17 cellular contexts compared by ENCODE assay signal in the genomic region with DNA sequence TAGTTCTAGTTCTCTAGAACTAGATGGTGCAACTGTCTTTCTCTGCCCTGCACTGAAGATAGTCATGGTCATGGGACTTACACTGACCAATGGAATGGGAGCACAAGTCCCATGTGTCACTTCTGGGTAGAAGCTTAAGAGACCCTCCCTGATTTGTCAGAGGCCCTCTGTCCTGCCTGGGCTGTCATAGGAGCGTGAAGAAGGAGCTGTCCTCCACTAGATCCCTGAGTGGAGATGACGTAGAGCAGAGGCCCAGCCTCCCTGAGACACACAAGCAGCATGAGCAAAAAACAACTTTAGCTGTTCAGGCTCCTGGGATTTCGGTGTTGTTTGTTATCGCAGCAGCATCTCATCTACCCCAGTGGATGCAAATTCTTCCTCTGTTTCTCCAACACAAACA.
A peak's percentile ranks its signal among the peaks of the same experiment; 100 is the strongest.
DNase-seq lines count a peak whose midpoint lies in the region; ATAC-seq, FAIRE-seq and TF ChIP-seq lines count a peak whose summit lies in the region.
"Had no signal": no experiment of that assay in that cellular context is flagged by ENCODE, and none has a peak within 500 bp of the region (broad histone marks: within the 10 kb centered on the region; RNA-seq: fewer than 3 reads in every experiment).

No MANE protein-coding gene starts in this region.

- H2AFZ ChIP-seq in DND-41 (ENCODE audit: low read depth, low read length) (0 out of 2 replicates have a peak overlapping the region, but pooled peaks have one; percentile 4), H1 (ENCODE audit: low read length) (no peak overlapping the region), mesenchymal stem cell (ENCODE audit: low read depth, low read length) (no peak overlapping the region)

- H3K4ac ChIP-seq in H1 (replicated peaks; ENCODE audit: insufficient read length, low read depth, low read length) (no peak overlapping the region), mesenchymal stem cell (ENCODE audit: low read depth in 1 of 2, low read length in 2 of 2) (no peak overlapping the region)

- H3K18ac ChIP-seq in H1 (ENCODE audit: extremely low read depth, low read length) (no peak overlapping the region), mesenchymal stem cell (ENCODE audit: low read depth in 1 of 2, low read length in 2 of 2) (no peak overlapping the region)

- H3K36me3 ChIP-seq in DND-41 (ENCODE audit: insufficient read depth, low read length): no peaks in the 10 kb centered on the region
- H3K36me3 ChIP-seq in H1 (ENCODE audit: control insufficient read depth in 2 of 4, insufficient read depth in 4 of 4, low read length in 3 of 4): no peaks in the 10 kb centered on the region
- H3K36me3 ChIP-seq in mesenchymal stem cell (ENCODE audit: control insufficient read depth in 1 of 2, insufficient read depth in 2 of 2, low read depth in 1 of 2, low read length in 2 of 2): no peaks in the 10 kb centered on the region
- H3K36me3 ChIP-seq: BLaER1, HAP-1 had no signal

- WGBS in H1 (ENCODE audit: extremely low coverage in 1 of 2, insufficient coverage in 1 of 2, insufficient read length in 1 of 2, insufficient replicate concordance in 2 of 2, low coverage in 1 of 2, low lambda C conversion rate in 2 of 2, missing lambda C conversion rate in 1 of 2), 2 experiments: 92% methylated on average over 4 of the region's 4 CpGs; no CpG with 5 or more reads in 1 of the 2 experiments
- WGBS in mesenchymal stem cell: 82% methylated on average over 4 of the region's 4 CpGs

- H3K4me2 ChIP-seq in DND-41 (ENCODE audit: insufficient read depth, low read length) (no peak overlapping the region), H1 (ENCODE audit: insufficient read depth in 1 of 2, low read depth in 2 of 2, low read length in 2 of 2) (no peak overlapping the region), mesenchymal stem cell (ENCODE audit: low read length, poor library complexity, severe bottlenecking) (no peak overlapping the region)
- H3K4me2 ChIP-seq: BLaER1 had no signal

- POLR2A ChIA-PET in H1 (lab: Charles Lee; ENCODE audit: partially characterized antibody): no interaction called here

- H3K79me2 ChIP-seq in DND-41 (ENCODE audit: insufficient read depth, low read length) (no peaks in the 10 kb centered on the region), H1 (ENCODE audit: control insufficient read depth in 1 of 2, insufficient read depth in 2 of 2, low read length in 2 of 2) (no peaks in the 10 kb centered on the region)

- H3K23me2 ChIP-seq in H1 (ENCODE audit: low read depth, low read length): no peaks in the 10 kb centered on the region

- H4K20me1 ChIP-seq in DND-41 (ENCODE audit: insufficient read depth, low read length): no peaks in the 10 kb centered on the region
- H4K20me1 ChIP-seq in H1 (replicated peaks in 1 of 2; ENCODE audit: control insufficient read depth in 1 of 2, insufficient read depth in 2 of 2, low read length in 2 of 2): no peaks in the 10 kb centered on the region
- H4K20me1 ChIP-seq: BLaER1 had no signal

- H3K23ac ChIP-seq in H1 (ENCODE audit: insufficient read length): no peak overlapping the region
- H3K23ac ChIP-seq in mesenchymal stem cell (ENCODE audit: low read length in 2 of 2): no peak overlapping the region

- H2BK12ac ChIP-seq in H1 (ENCODE audit: low read depth, low read length): no peak overlapping the region
- H2BK12ac ChIP-seq in mesenchymal stem cell (ENCODE audit: low read length in 2 of 2): no peak overlapping the region

- FAIRE-seq in H1 (lab: Jason Lieb, UNC): no peak
- FAIRE-seq: G401.6, GM12891 had no signal

- H3K27me3 ChIP-seq in DND-41 (ENCODE audit: insufficient read depth, low read length, poor library complexity): no peaks in the 10 kb centered on the region
- H3K27me3 ChIP-seq in H1 (replicated peaks in 1 of 4; ENCODE audit: control insufficient read depth in 3 of 4, extremely low read depth in 1 of 4, insufficient read depth in 3 of 4, low read length in 3 of 4): no peaks in the 10 kb centered on the region; a peak in 1 of 7 replicates
- H3K27me3 ChIP-seq in mesenchymal stem cell (ENCODE audit: control insufficient read depth in 1 of 2, insufficient read depth in 1 of 2, low read length in 2 of 2): peaks cover 49 to 68% of the 10 kb centered on the region in 2 experiments
- H3K27me3 ChIP-seq: BLaER1 had no signal

- TF ChIP-seq RAD21 in H1 (IDR thresholded peaks at IDR 0.05 in 1 of 2, conservative IDR thresholded peaks at IDR 0.05 in 1 of 2; ENCODE audit: low read depth in 2 of 2, low read length in 2 of 2): no peak

- H2BK120ac ChIP-seq in H1 (replicated peaks; ENCODE audit: low read depth, low read length) (peak overlapping the region; percentile 13), mesenchymal stem cell (ENCODE audit: low read depth, low read length) (no peak overlapping the region)

- H3K56ac ChIP-seq in H1 (replicated peaks; ENCODE audit: insufficient read length, low read depth, low read length): no peak overlapping the region

- no peak overlapping the region for H2BK5ac ChIP-seq in H1 (ENCODE audit: low read depth, low read length)
- no peak overlapping the region for H2BK5ac ChIP-seq in mesenchymal stem cell (ENCODE audit: low read depth, low read length, poor library complexity, severe bottlenecking)

- H4K5ac ChIP-seq in H1 (ENCODE audit: insufficient read length, low read depth, low read length): no peak overlapping the region

- H3K9me3 ChIP-seq in DND-41 (ENCODE audit: insufficient read depth, low read length, severe bottlenecking) (no peaks in the 10 kb centered on the region), H1 (ENCODE audit: insufficient read depth in 2 of 2, low read depth in 1 of 2, low read length in 1 of 2) (no peaks in the 10 kb centered on the region), mesenchymal stem cell (ENCODE audit: control insufficient read depth, low read length) (no peaks in the 10 kb centered on the region)
- H3K9me3 ChIP-seq: BLaER1, HAP-1 had no signal

- H3K4me1 ChIP-seq in DND-41 (ENCODE audit: insufficient read depth, low read length) (peaks cover 14% of the 10 kb centered on the region), H1 (replicated peaks in 1 of 4; ENCODE audit: control insufficient read depth in 3 of 4, insufficient read depth in 4 of 4, low read length in 3 of 4) (peaks cover 0 to 9% (median 4%) of the 10 kb centered on the region in 4 experiments; a peak in 4 of 7 replicates), mesenchymal stem cell (ENCODE audit: control insufficient read depth, insufficient read depth, low read depth, low read length) (no peaks in the 10 kb centered on the region)
- H3K4me1 ChIP-seq: BLaER1, HAP-1 had no signal

- TF ChIP-seq EP300 in H1 (IDR thresholded peaks at IDR 0.05; ENCODE audit: borderline replicate concordance in 1 of 2, low read depth in 2 of 2, low read length in 2 of 2): no peak

- H3K9ac ChIP-seq in DND-41 (ENCODE audit: low read depth, low read length) (no peak overlapping the region), H1 (replicated peaks in 1 of 4; ENCODE audit: extremely low read depth in 1 of 4, low read depth in 3 of 4, low read length in 3 of 4) (no peak overlapping the region), mesenchymal stem cell (ENCODE audit: low read length) (no peak overlapping the region)
- H3K9ac ChIP-seq: BLaER1 had no signal

- H3K27ac ChIP-seq in DND-41 (ENCODE audit: low read length) (no peak overlapping the region), H1 (ENCODE audit: low read depth, low read length) (no peak overlapping the region), mesenchymal stem cell (ENCODE audit: low read length, poor library complexity, severe bottlenecking) (no peak overlapping the region)
- H3K27ac ChIP-seq: BLaER1, HL-60 had no signal

- CTCF ChIA-PET in H1 (lab: Charles Lee; ENCODE audit: partially characterized antibody): interaction anchor here (0.6 to 1.9 kb wide), 2 partner anchors 83 to 307 kb away, joined by 3 to 7 read pairs; no protein-coding TSS in a partner anchor

- no peak for TF ChIP-seq POLR2A in H1 (IDR thresholded peaks at IDR 0.05; ENCODE audit: control extremely low read depth in 1 of 2, low read depth in 2 of 2, low read length in 2 of 2)

- H2BK15ac ChIP-seq in H1 (ENCODE audit: low read length) (no peak overlapping the region), mesenchymal stem cell (ENCODE audit: low read depth, poor library complexity, severe bottlenecking) (no peak overlapping the region)

- ATAC-seq in DND-41 (ENCODE audit: insufficient read depth, low read depth): no peak
- ATAC-seq in GM19467 (IDR thresholded peaks at IDR 0.05; ENCODE audit: unreplicated experiment): no peak

- no peak overlapping the region for H2BK20ac ChIP-seq in H1 (ENCODE audit: low read length)

- no peak overlapping the region for H3K4me3 ChIP-seq in DND-41 (ENCODE audit: low read depth in 1 of 2, low read length in 2 of 2)
- no peak overlapping the region for H3K4me3 ChIP-seq in H1 (ENCODE audit: extremely low read depth in 1 of 4, insufficient read depth in 2 of 4, low read depth in 3 of 4, low read length in 4 of 4)
- H3K4me3 ChIP-seq in mesenchymal stem cell (ENCODE audit: insufficient read depth in 1 of 2, low read depth in 1 of 2, low read length in 2 of 2): no peak overlapping the region
- H3K4me3 ChIP-seq: BLaER1, HAP-1 had no signal

- H2AK5ac ChIP-seq in H1 (ENCODE audit: low read depth, low read length): peak overlapping the region; percentile 46; the same call in 1 of the 2 replicates
- no peak overlapping the region for H2AK5ac ChIP-seq in mesenchymal stem cell (ENCODE audit: low read length, severe bottlenecking)

- H4K8ac ChIP-seq in H1 (ENCODE audit: extremely low read depth, insufficient read depth, low read length): no peak overlapping the region
- no peak overlapping the region for H4K8ac ChIP-seq in mesenchymal stem cell (ENCODE audit: low read length)

- no peak for TF ChIP-seq CTCF in DND-41 (IDR thresholded peaks at IDR 0.05; ENCODE audit: borderline replicate concordance, extremely low read depth, low read length, poor library complexity, severe bottlenecking)
- TF ChIP-seq CTCF in H1 (IDR thresholded peaks at IDR 0.05; ENCODE audit: control extremely low read depth in 1 of 3, insufficient read depth in 1 of 3, low read depth in 1 of 3, low read length in 3 of 3): no peak

- H4K91ac ChIP-seq in H1 (replicated peaks; ENCODE audit: insufficient read length, low read length) (no peak overlapping the region), mesenchymal stem cell (ENCODE audit: low read length) (no peak overlapping the region)

- H3K14ac ChIP-seq in H1 (ENCODE audit: insufficient read length): no peak overlapping the region
- H3K14ac ChIP-seq in mesenchymal stem cell (ENCODE audit: low read length in 2 of 2): no peak overlapping the region

- H3K79me1 ChIP-seq in H1 (ENCODE audit: low read depth, low read length): no peaks in the 10 kb centered on the region; the same call in 1 of the 2 replicates
- no peaks in the 10 kb centered on the region for H3K79me1 ChIP-seq in mesenchymal stem cell (replicated peaks; ENCODE audit: low read length, poor library complexity, severe bottlenecking)

- DNase-seq in DND-41 (no peak), RKO (ENCODE audit: low spot score) (peak; percentile 33), H1 (ENCODE audit: low read depth in 1 of 2, low spot score in 2 of 2) (no peak), mesenchymal stem cell (peak; percentile 17), NCI-H82 treated with DMSO at 0.1 percent for 48 hours (lab: John Stamatoyannopoulos, UW; ENCODE audit: unreplicated experiment) (no peak), DMS 273 (lab: John Stamatoyannopoulos, UW; ENCODE audit: unreplicated experiment) (no peak)
- DNase-seq: 8988T; CD4-positive, alpha-beta memory T cell; DMS 273 treated with DMSO at 0.1 percent for 48 hours; DMS53; KBM-7 had no signal

Comparison
In these comparisons a context has a peak if more than half of its experiments do, and no peak if none do; other contexts are left out.
1. DNase-seq: peak in RKO (single experiment) and mesenchymal stem cell (single experiment); none in DND-41 (single experiment), H1 (0 of 2), NCI-H82 treated with DMSO at 0.1 percent for 48 hours (single experiment) and DMS 273 (single experiment).